Comparison of ENCODE assay signal across 8 cellular contexts in the genomic region with DNA sequence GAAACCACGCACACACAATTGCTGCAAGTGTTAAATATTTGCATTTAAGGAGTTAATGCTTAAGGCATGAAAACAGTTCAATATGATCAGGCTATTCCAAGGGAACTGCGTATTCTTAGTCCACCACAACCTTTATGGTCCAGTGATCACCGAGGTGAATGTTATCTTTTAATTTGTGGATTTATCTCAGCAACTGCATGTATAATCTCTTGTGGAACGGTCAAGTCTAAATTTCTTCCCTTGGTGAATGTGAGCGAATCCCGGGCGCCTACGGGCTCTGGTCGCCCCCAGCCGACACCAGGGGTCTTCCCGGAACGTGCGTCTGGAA. TPM values are rescaled to one million over a fixed set of nuclear protein-coding genes. Genes with fewer than 3 reads are reported as not detected.
DNase-seq lines count a peak whose midpoint lies in the region; ATAC-seq and TF ChIP-seq lines count a peak whose summit lies in the region.

No MANE protein-coding gene starts in this region.

- H3K9me3 Mint-ChIP-seq in naive thymus-derived CD8-positive, alpha-beta T cell = no peaks in the 10 kb centered on the region

- ATAC-seq in naive thymus-derived CD8-positive, alpha-beta T cell = no peak

- H3K27me3 Mint-ChIP-seq in naive thymus-derived CD8-positive, alpha-beta T cell = peaks cover 0 to 3% (median 0%) of the 10 kb centered on the region in 5 donors

- DNase-seq in AG10803 (ENCODE audit: low read depth) (no peak), coronary artery (ENCODE audit: low spot score) (no peak), OCI-M2 (lab: John Stamatoyannopoulos, UW; ENCODE audit: unreplicated experiment) (no peak), HuH-7.5 (ENCODE audit: low spot score) (no peak), GOT3 (lab: John Stamatoyannopoulos, UW) (no peak), NCI-H1694 treated with DMSO at 0.1 percent for 48 hours (lab: John Stamatoyannopoulos, UW) (no peak)
- DNase-seq in naive thymus-derived CD8-positive, alpha-beta T cell = no peak

- H3K4me3 ChIP-seq in AG10803 (ENCODE audit: low read length) (peak overlapping the region; percentile 74), coronary artery (peak overlapping the region; percentile 91)

- H3K4me1 Mint-ChIP-seq in naive thymus-derived CD8-positive, alpha-beta T cell = peaks cover 2 to 8% (median 7%) of the 10 kb centered on the region in 4 donors

- peak overlapping the region; percentile 53 to 94 (median 86) for H3K27ac Mint-ChIP-seq in naive thymus-derived CD8-positive, alpha-beta T cell

- no peaks in the 10 kb centered on the region for H3K9me3 ChIP-seq in KOPT-K1 (ENCODE audit: insufficient read depth, low read length, poor library complexity, severe bottlenecking)

- peak overlapping the region; percentile 85 to 94 (median 92) for H3K4me3 Mint-ChIP-seq in naive thymus-derived CD8-positive, alpha-beta T cell

- peak overlapping the region; percentile 60 for H3K27ac ChIP-seq in KOPT-K1 (ENCODE audit: low read depth, low read length, poor library complexity, severe bottlenecking)
- H3K27ac ChIP-seq in coronary artery = peak overlapping the region in 1 of 2 donors; percentile 71

- TF ChIP-seq CTCF in AG10803 (conservative IDR thresholded peaks at IDR 0.05; ENCODE audit: low read length) (no peak), coronary artery (IDR thresholded peaks at IDR 0.05) (no peak)

- peaks cover 0 to 9% (median 2%) of the 10 kb centered on the region in 3 donors for H3K36me3 Mint-ChIP-seq in naive thymus-derived CD8-positive, alpha-beta T cell

- H3K36me3 ChIP-seq in KOPT-K1 (ENCODE audit: insufficient read depth, low read length) = peaks cover 16% of the 10 kb centered on the region

- POLR2A ChIA-PET in naive thymus-derived CD8-positive, alpha-beta T cell (lab: Charles Lee) = interaction anchor here (1.2 to 1.6 kb wide), 2 partner anchors 10 to 27 kb away, joined by 4 to 10 read pairs; a partner anchor contains a TSS

RNA-seq across cellular contexts. Expression of a gene that starts 1.0 kb away (rescaled TPM):
- under 1 TPM in 1 of 2 experiments, not detected in 1; 0.21 TPM for total RNA-seq in naive thymus-derived CD8-positive, alpha-beta T cell
- polyA plus RNA-seq in naive thymus-derived CD8-positive, alpha-beta T cell = under 1 TPM in 1 of 3 donors, not detected in 2; 0.75 TPM

RNA-seq across cellular contexts. Expression of a gene that starts 27.6 kb away (rescaled TPM):
- total RNA-seq in naive thymus-derived CD8-positive, alpha-beta T cell = 10 to 100 TPM; 18.1 to 20.1 TPM
- 10 to 100 TPM; 15.6 to 26.9 (median 18.8) TPM for polyA plus RNA-seq in naive thymus-derived CD8-positive, alpha-beta T cell

RNA-seq across cellular contexts. Expression of a gene that starts 27.8 kb away (rescaled TPM):
- 10 to 100 TPM; 29.5 to 32.1 TPM for total RNA-seq in naive thymus-derived CD8-positive, alpha-beta T cell
- polyA plus RNA-seq in naive thymus-derived CD8-positive, alpha-beta T cell = 1 to 10 TPM in 2 of 3 donors, under 1 TPM in 1; 0.96 to 2.0 (median 1.4) TPM
